In genomic region chrX:132114607-132115006, GRCh38 we compare ENCODE assay signal across 16 cellular contexts. TPM values are rescaled to one million over a fixed set of nuclear protein-coding genes. Genes with fewer than 3 reads are reported as not detected.
DNase-seq lines count a peak whose midpoint lies in the region; ATAC-seq and TF ChIP-seq lines count a peak whose summit lies in the region.
"Had no signal": no experiment of that assay in that cellular context is flagged by ENCODE, and none has a peak within 500 bp of the region (broad histone marks: within the 10 kb centered on the region; RNA-seq: fewer than 3 reads in every experiment).

No MANE protein-coding gene starts in this region.

- intact Hi-C loops in left cardiac atrium (cut with DNase I) = no loop called here

- no peak for TF ChIP-seq EP300 in Ishikawa (IDR thresholded peaks at IDR 0.05; ENCODE audit: borderline replicate concordance)

- ATAC-seq in left cardiac atrium (no peak), GM21367 (IDR thresholded peaks at IDR 0.05; ENCODE audit: unreplicated experiment) (no peak)

- DNase-seq in DMS153 (lab: John Stamatoyannopoulos, UW) = peak; percentile 74
- peak; percentile 4 for DNase-seq in NCI-H2107 (lab: John Stamatoyannopoulos, UW)
- peak; percentile 11 for DNase-seq in NCI-H748 treated with DMSO at 0.1 percent for 48 hours (lab: John Stamatoyannopoulos, UW)
- no peak for DNase-seq in left cardiac atrium
- DNase-seq in kidney tubule cell (ENCODE audit: low spot score) = no peak
- DNase-seq in foreskin melanocyte = no peak
- DNase-seq: CD8-positive, alpha-beta memory T cell; DMS79 treated with DMSO at 0.1 percent for 48 hours; KBM-7; NCI-H1048; NCI-H526 treated with DMSO at 0.1 percent for 48 hours; SHP77 treated with DMSO at 0.1 percent for 48 hours; T-helper 2 cell had no signal

- TF ChIP-seq RAD21 in Ishikawa (IDR thresholded peaks at IDR 0.05; ENCODE audit: low read depth) = no peak

TF ChIP-seq in Ishikawa, 13 proteins besides CTCF, POLR2A, EP300 and RAD21:
- 0 out of 2 replicates have a peak, but pooled peaks have one; percentile 11 for TF ChIP-seq NFIC (IDR thresholded peaks at IDR 0.05)
- TF ChIP-seq YY1 (IDR thresholded peaks at IDR 0.05; ENCODE audit: low read depth) = no peak
TF ChIP-seq in Ishikawa: peak in this region for 1.

RNA-seq across cellular contexts. Expression of gene FRMD7, which starts 13.2 kb away (rescaled TPM):
- not detected for total RNA-seq in left cardiac atrium
- total RNA-seq: CD8-positive, alpha-beta memory T cell; HT1080 had no signal

Comparison
In these comparisons a context has a peak if more than half of its experiments do, and no peak if none do; other contexts are left out.
1. DNase-seq: peak in DMS153 (single experiment), NCI-H2107 (single experiment) and NCI-H748 treated with DMSO at 0.1 percent for 48 hours (single experiment); none in left cardiac atrium (single experiment), kidney tubule cell (single experiment) and foreskin melanocyte (single experiment).